15 cellular contexts compared by ENCODE assay signal in genomic region chr16:49899991-49900690, GRCh38. TPM values are rescaled to one million over a fixed set of nuclear protein-coding genes. Genes with fewer than 3 reads are reported as not detected.
"Had no signal": no experiment of that assay in that cellular context is flagged by ENCODE, and none has a peak within 500 bp of the region (broad histone marks: within the 10 kb centered on the region; RNA-seq: fewer than 3 reads in every experiment).

No MANE protein-coding gene starts in this region.

- H3K36me3 ChIP-seq: esophagus muscularis mucosa, sigmoid colon had no signal

- H3K4me3 ChIP-seq: esophagus muscularis mucosa, sigmoid colon, skin epidermis had no signal

- DNase-seq: effector memory CD8-positive, alpha-beta T cell; foreskin fibroblast; kidney; mammary epithelial cell; sigmoid colon; stimulated activated CD4-positive, alpha-beta T cell treated with anti-CD3 and anti-CD28 coated beads, Interleukin-12 subunit alpha, Interleukin-12 subunit beta, amount 100 ng/mL, for 4 hours; stimulated activated naive CD4-positive, alpha-beta T cell treated with Interleukin-2 at 50 U/mL for 16 hours had no signal

- H3K4me1 Mint-ChIP-seq: central memory CD8-positive, alpha-beta T cell had no signal

- H3K9me3 Mint-ChIP-seq: central memory CD8-positive, alpha-beta T cell; dendritic cell treated with granulocyte-macrophage colony-stimulating factor and Interleukin-4, amounts not matched to agents 40 ng/mL and 50 ng/mL, for 4 days; effector memory CD8-positive, alpha-beta T cell; natural killer cell treated with Interleukin-12 subunit alpha and Interleukin-12 subunit beta and Interleukin-15 and Interleukin-18, amount 100 ng/mL, for 72 hours; type B pancreatic cell had no signal

- H3K4me1 ChIP-seq: esophagus muscularis mucosa, sigmoid colon had no signal

- H3K9me3 ChIP-seq: esophagus muscularis mucosa, sigmoid colon had no signal

- H3K4me3 Mint-ChIP-seq: central memory CD8-positive, alpha-beta T cell; dendritic cell treated with granulocyte-macrophage colony-stimulating factor and Interleukin-4, amounts not matched to agents 40 ng/mL and 50 ng/mL, for 4 days; effector memory CD8-positive, alpha-beta T cell; natural killer cell treated with Interleukin-12 subunit alpha and Interleukin-12 subunit beta and Interleukin-15 and Interleukin-18, amount 100 ng/mL, for 72 hours; type B pancreatic cell had no signal

- H3K27ac ChIP-seq: epithelial cell of prostate, esophagus muscularis mucosa, sigmoid colon, skin epidermis had no signal

- H3K36me3 Mint-ChIP-seq: natural killer cell treated with Interleukin-12 subunit alpha and Interleukin-12 subunit beta and Interleukin-15 and Interleukin-18, amount 100 ng/mL, for 72 hours; type B pancreatic cell had no signal

- H3K27ac Mint-ChIP-seq: dendritic cell treated with granulocyte-macrophage colony-stimulating factor and Interleukin-4, amounts not matched to agents 40 ng/mL and 50 ng/mL, for 4 days; effector memory CD8-positive, alpha-beta T cell; natural killer cell treated with Interleukin-12 subunit alpha and Interleukin-12 subunit beta and Interleukin-15 and Interleukin-18, amount 100 ng/mL, for 72 hours; type B pancreatic cell had no signal

- FAIRE-seq: kidney, urothelium cell line had no signal

- H3K27me3 ChIP-seq: sigmoid colon had no signal

RNA-seq across cellular contexts. Expression of gene ZNF423, which starts 44.2 kb away (rescaled TPM):
- total RNA-seq: natural killer cell treated with Interleukin-12 subunit alpha and Interleukin-12 subunit beta and Interleukin-15 and Interleukin-18, amount 100 ng/mL, for 72 hours had no signal
